ENCODE assay signal across 25 cellular contexts in the genomic region with DNA sequence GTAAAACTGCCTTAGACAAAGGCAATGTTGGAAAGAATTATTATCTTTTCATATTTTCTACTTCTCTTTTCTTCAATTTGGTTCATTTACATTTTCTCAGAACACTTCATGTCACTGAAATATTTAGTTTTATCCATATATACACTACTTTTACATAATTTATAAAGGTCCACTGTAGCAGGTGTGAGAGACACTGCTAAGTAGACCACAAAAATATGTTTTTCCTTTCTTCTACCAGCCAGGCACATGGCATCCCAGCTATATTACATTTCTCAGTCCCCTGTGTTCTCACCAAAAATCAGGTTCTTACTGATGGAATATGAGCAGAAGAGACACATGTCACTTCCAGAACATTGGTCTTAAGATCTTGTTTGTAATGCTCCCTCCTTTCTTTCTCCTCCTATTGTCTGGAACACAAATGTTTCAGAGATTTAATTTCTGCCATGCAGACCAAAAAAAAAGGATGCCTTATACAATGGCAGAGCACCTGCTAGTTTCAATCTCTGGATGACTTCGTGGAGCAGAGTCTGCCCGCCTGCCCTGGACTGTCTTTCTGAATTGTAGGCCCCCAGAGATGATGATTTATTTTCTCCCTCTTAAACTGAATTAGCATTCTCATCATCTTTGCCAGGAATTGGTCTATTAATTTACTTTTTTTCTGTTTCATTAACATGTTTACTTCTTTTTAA.
"Had no signal": no experiment of that assay in that cellular context is flagged by ENCODE, and none has a peak within 500 bp of the region (broad histone marks: within the 10 kb centered on the region; RNA-seq: fewer than 3 reads in every experiment).

No MANE protein-coding gene starts in this region.

- H3K27me3 Mint-ChIP-seq: activated B cell treated with CpG ODN at 0.5 μM for 24 hours; activated CD4-positive, alpha-beta T cell treated with anti-CD3 and anti-CD28 coated beads for 36 hours; activated naive CD8-positive, alpha-beta T cell treated with anti-CD3 and anti-CD28 coated beads, Interleukin-2, amount 10 ng/mL, durations not matched to agents 7 days and 5 days; effector memory CD8-positive, alpha-beta T cell; naive thymus-derived CD8-positive, alpha-beta T cell; stimulated activated naive CD8-positive, alpha-beta T cell treated with anti-CD3 and anti-CD28 coated beads, Interleukin-15, Interleukin-2, amounts not matched to agents 100 ng/mL and 50 ng/mL, for 24 hours had no signal

- H3K9me3 ChIP-seq: colonic mucosa, left ventricle myocardium inferior, neutrophil, ovary, psoas muscle, thyroid gland had no signal

- H3K4me3 ChIP-seq: colonic mucosa, dorsolateral prefrontal cortex, left ventricle myocardium inferior, ovary, psoas muscle, thyroid gland had no signal

- H3K4me1 Mint-ChIP-seq: activated naive CD8-positive, alpha-beta T cell treated with anti-CD3 and anti-CD28 coated beads, Interleukin-2, amount 10 ng/mL, durations not matched to agents 7 days and 5 days; naive thymus-derived CD8-positive, alpha-beta T cell had no signal

- H3K27ac ChIP-seq: colonic mucosa, dorsolateral prefrontal cortex, left ventricle myocardium inferior, neutrophil, ovary, psoas muscle, thyroid gland had no signal

- H3K27ac Mint-ChIP-seq: activated B cell treated with CpG ODN at 0.5 μM for 24 hours; activated CD4-positive, alpha-beta T cell treated with anti-CD3 and anti-CD28 coated beads for 36 hours; activated naive CD4-positive, alpha-beta T cell treated with anti-CD3 and anti-CD28 coated beads for 36 hours; activated naive CD8-positive, alpha-beta T cell treated with anti-CD3 and anti-CD28 coated beads, Interleukin-2, amount 10 ng/mL, durations not matched to agents 7 days and 5 days; stimulated activated naive CD8-positive, alpha-beta T cell treated with anti-CD3 and anti-CD28 coated beads, Interleukin-15, Interleukin-2, amounts not matched to agents 100 ng/mL and 50 ng/mL, for 24 hours had no signal

- H3K36me3 ChIP-seq: colonic mucosa, left ventricle myocardium inferior, neutrophil, ovary, thyroid gland had no signal

- H3K27me3 ChIP-seq: colonic mucosa, dorsolateral prefrontal cortex, neutrophil, ovary, thyroid gland had no signal

- ATAC-seq: activated CD4-positive, alpha-beta T cell treated with anti-CD3 and anti-CD28 coated beads for 36 hours; effector memory CD8-positive, alpha-beta T cell; esophagus mucosa; naive thymus-derived CD8-positive, alpha-beta T cell; psoas muscle; right cardiac atrium had no signal

- DNase-seq: activated B cell treated with CpG ODN at 0.5 μM for 24 hours; activated CD4-positive, alpha-beta T cell treated with anti-CD3 and anti-CD28 coated beads for 36 hours; activated CD4-positive, alpha-beta T cell treated with anti-CD3 and anti-CD28 coated beads, Interleukin-2, amount 50 U/mL, for 48 hours; activated effector memory CD4-positive, alpha-beta T cell treated with Interleukin-2 at 50 U/mL for 16 hours; activated naive CD4-positive, alpha-beta T cell treated with anti-CD3 and anti-CD28 coated beads for 36 hours; activated naive CD8-positive, alpha-beta T cell treated with anti-CD3 and anti-CD28 coated beads, Interleukin-2, amount 10 ng/mL, durations not matched to agents 7 days and 5 days; activated T-cell treated with anti-CD3 and anti-CD28 coated beads, Interleukin-2, amount 50 U/mL, for 48 hours; amygdala; colonic mucosa; dorsolateral prefrontal cortex; effector memory CD8-positive, alpha-beta T cell; foreskin melanocyte; hypothalamus; left ventricle myocardium inferior; naive thymus-derived CD8-positive, alpha-beta T cell; ovary; psoas muscle; right cardiac atrium; stimulated activated CD4-positive, alpha-beta T cell treated with anti-CD3 and anti-CD28 coated beads, Interleukin-12 subunit alpha, Interleukin-12 subunit beta, amount 100 ng/mL, for 4 hours; stimulated activated CD4-positive, alpha-beta T cell treated with anti-CD3 and anti-CD28 coated beads, Interleukin-4, amount 100 ng/mL, for 4 hours; substantia nigra; thyroid gland had no signal

- H3K36me3 Mint-ChIP-seq: activated naive CD8-positive, alpha-beta T cell treated with anti-CD3 and anti-CD28 coated beads, Interleukin-2, amount 10 ng/mL, durations not matched to agents 7 days and 5 days had no signal

- H3K4me1 ChIP-seq: colonic mucosa, thyroid gland had no signal

- H3K4me3 Mint-ChIP-seq: activated B cell treated with CpG ODN at 0.5 μM for 24 hours; activated CD4-positive, alpha-beta T cell treated with anti-CD3 and anti-CD28 coated beads for 36 hours; activated naive CD4-positive, alpha-beta T cell treated with anti-CD3 and anti-CD28 coated beads for 36 hours; activated naive CD8-positive, alpha-beta T cell treated with anti-CD3 and anti-CD28 coated beads, Interleukin-2, amount 10 ng/mL, durations not matched to agents 7 days and 5 days; effector memory CD8-positive, alpha-beta T cell; naive thymus-derived CD8-positive, alpha-beta T cell; stimulated activated naive CD8-positive, alpha-beta T cell treated with anti-CD3 and anti-CD28 coated beads, Interleukin-15, Interleukin-2, amounts not matched to agents 100 ng/mL and 50 ng/mL, for 24 hours had no signal

- H3K9me3 Mint-ChIP-seq: activated B cell treated with CpG ODN at 0.5 μM for 24 hours; activated naive CD4-positive, alpha-beta T cell treated with anti-CD3 and anti-CD28 coated beads for 36 hours; activated naive CD8-positive, alpha-beta T cell treated with anti-CD3 and anti-CD28 coated beads, Interleukin-2, amount 10 ng/mL, durations not matched to agents 7 days and 5 days; effector memory CD8-positive, alpha-beta T cell; naive thymus-derived CD8-positive, alpha-beta T cell; stimulated activated naive CD8-positive, alpha-beta T cell treated with anti-CD3 and anti-CD28 coated beads, Interleukin-15, Interleukin-2, amounts not matched to agents 100 ng/mL and 50 ng/mL, for 24 hours had no signal
